Comparison of ENCODE assay signal across 13 cellular contexts in genomic region chr10:117647306-117647705, GRCh38.
"Had no signal": no experiment of that assay in that cellular context is flagged by ENCODE, and none has a peak within 500 bp of the region (broad histone marks: within the 10 kb centered on the region; RNA-seq: fewer than 3 reads in every experiment).

No MANE protein-coding gene starts in this region.

- ATAC-seq: activated CD4-positive, CD25-positive, alpha-beta regulatory T cell treated with anti-CD3 and anti-CD28 coated beads, Interleukin-2, amount 50 U/mL, for 24 hours; activated T-helper 17 cell treated with anti-CD3 and anti-CD28 coated beads, Interleukin-2, amount 50 U/mL, for 72 hours; left lobe of liver; pancreas; stimulated activated effector memory CD8-positive, alpha-beta T cell treated with anti-CD3 and anti-CD28 coated beads, Interleukin-12 subunit alpha, Interleukin-12 subunit beta, amount 100 ng/mL, for 72 hours had no signal

- H3K36me3 ChIP-seq: pancreas, thyroid gland had no signal

- H3K27me3 ChIP-seq: thyroid gland had no signal

- H3K4me1 ChIP-seq: pancreas, thyroid gland had no signal

- DNase-seq: activated naive CD4-positive, alpha-beta T cell treated with Interleukin-2 at 50 U/mL for 16 hours; aorta; dermis blood vessel endothelial cell; hippocampal formation; mammary epithelial cell; naive B cell; pancreas; thyroid gland had no signal

- H3K27ac ChIP-seq: epithelial cell of prostate, pancreas, thyroid gland had no signal

- H3K4me3 ChIP-seq: pancreas, thyroid gland had no signal

- H3K9me3 ChIP-seq: pancreas, thyroid gland had no signal
